Comparison of ENCODE assay signal across 19 cellular contexts in the genomic region with DNA sequence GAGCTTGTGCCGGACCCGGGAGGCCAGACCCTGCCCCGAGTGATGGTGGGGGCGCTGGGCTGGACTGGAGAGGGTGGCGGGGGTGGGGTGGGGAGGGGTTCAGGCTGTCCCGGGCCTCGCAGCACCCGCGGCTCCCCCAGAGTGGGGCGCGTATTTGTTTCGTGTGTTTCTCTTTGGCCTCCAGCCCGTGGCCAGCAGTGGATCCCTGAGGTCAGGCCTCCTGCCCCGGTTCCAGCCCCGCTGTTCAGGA. TPM values are rescaled to one million over a fixed set of nuclear protein-coding genes. Genes with fewer than 3 reads are reported as not detected.
A peak's percentile ranks its signal among the peaks of the same experiment; 100 is the strongest.
DNase-seq lines count a peak whose midpoint lies in the region; ATAC-seq, FAIRE-seq and TF ChIP-seq lines count a peak whose summit lies in the region.
"Had no signal": no experiment of that assay in that cellular context is flagged by ENCODE, and none has a peak within 500 bp of the region (broad histone marks: within the 10 kb centered on the region; RNA-seq: fewer than 3 reads in every experiment).

No MANE protein-coding gene starts in this region.

- CTCF ChIA-PET in SK-N-SH (lab: Yijun Ruan, JAX): no interaction called here

- H3K27ac ChIP-seq in SK-N-SH (ENCODE audit: low read depth in 2 of 2, low read length in 1 of 2): no peak overlapping the region
- no peak overlapping the region for H3K27ac ChIP-seq in spleen
- H3K27ac ChIP-seq: 22Rv1, A549, GM23248, HL-60 had no signal

- H3F3A ChIP-seq in SK-N-SH (replicated peaks; ENCODE audit: insufficient read depth): no peaks in the 10 kb centered on the region

- ATAC-seq in SK-N-SH treated with all-trans-retinoic acid at 6 μM for 48 hours: no peak
- no peak for ATAC-seq in HG03097 (IDR thresholded peaks at IDR 0.05; ENCODE audit: low FRiP score, unreplicated experiment)
- ATAC-seq: CD8-positive, alpha-beta T cell; GM12878 had no signal

- intact Hi-C loops in spleen (cut with DNase I; ENCODE audit: low total_unique reads): no loop called here

- POLR2A ChIA-PET in SK-N-SH (lab: Yijun Ruan, JAX): no interaction called here

- H3K27me3 ChIP-seq in SK-N-SH (ENCODE audit: insufficient read depth) (no peaks in the 10 kb centered on the region), spleen (replicated peaks in 1 of 7) (peaks cover 0 to 50% (median 15%) of the 10 kb centered on the region in 7 donors)

- H3K79me2 ChIP-seq in SK-N-SH (ENCODE audit: insufficient read depth): no peaks in the 10 kb centered on the region

- no peaks in the 10 kb centered on the region for H3K9me2 ChIP-seq in SK-N-SH

- H3K4me1 ChIP-seq in SK-N-SH (ENCODE audit: control insufficient read depth in 1 of 2, insufficient read depth in 2 of 2, low read depth in 1 of 2, low read length in 1 of 2): peaks cover 0 to 4% of the 10 kb centered on the region in 2 experiments; a peak in 1 of 4 replicates
- no peaks in the 10 kb centered on the region for H3K4me1 ChIP-seq in spleen
- H3K4me1 ChIP-seq: A549 had no signal

- FAIRE-seq in GM19239 (lab: Jason Lieb, UNC): no peak
- FAIRE-seq: A549, GM12878 had no signal

- TF ChIP-seq RAD21 in SK-N-SH (IDR thresholded peaks at IDR 0.05; ENCODE audit: low read length): no peak

- H3K4me2 ChIP-seq in SK-N-SH: no peak overlapping the region
- H3K4me2 ChIP-seq: A549 had no signal

- no peak overlapping the region for H2AFZ ChIP-seq in SK-N-SH (ENCODE audit: low read depth)
- H2AFZ ChIP-seq: GM23248 had no signal

- WGBS in SK-N-SH (ENCODE audit: low lambda C conversion rate): 73% methylated on average over 3 of the region's 15 CpGs
- WGBS in spleen, 5 donors: 85 to 97% (median 89%) methylated on average over 14 to 15 of the region's 15 CpGs

- H3K9ac ChIP-seq in SK-N-SH: no peak overlapping the region
- H3K9ac ChIP-seq: GM23248 had no signal

- H3K36me3 ChIP-seq in SK-N-SH (replicated peaks in 1 of 2; ENCODE audit: control insufficient read depth in 1 of 2, insufficient read depth in 2 of 2, low read length in 1 of 2) (no peaks in the 10 kb centered on the region), spleen (no peaks in the 10 kb centered on the region)

- H3K9me3 ChIP-seq in SK-N-SH (no peaks in the 10 kb centered on the region), spleen (peaks cover 0 to 3% (median 0%) of the 10 kb centered on the region in 8 donors)
- H3K9me3 ChIP-seq: A549 had no signal

- no peaks in the 10 kb centered on the region for H4K20me1 ChIP-seq in SK-N-SH (ENCODE audit: insufficient read depth)

- TF ChIP-seq EP300 in SK-N-SH (IDR thresholded peaks at IDR 0.05; ENCODE audit: borderline replicate concordance in 1 of 2, low read depth in 1 of 2, low read length in 1 of 2): no peak

- peak; percentile 15 for DNase-seq in SK-N-SH
- peak; percentile 9 for DNase-seq in iPS-NIHi11 (ENCODE audit: low spot score)
- DNase-seq in spleen: peak; percentile 38
- no peak for DNase-seq in GM19239 (ENCODE audit: insufficient read length, low spot score)
- no peak for DNase-seq in dermis blood vessel endothelial cell
- DNase-seq: AML-193; Calu3; CD8-positive, alpha-beta T cell; DMS79 treated with DMSO at 0.1 percent for 48 hours; GM23248; HCEC 1CT had no signal

- TF ChIP-seq CTCF in SK-N-SH (IDR thresholded peaks at IDR 0.05) (no peak), spleen (IDR thresholded peaks at IDR 0.05 in 8 of 11, conservative IDR thresholded peaks at IDR 0.05 in 3 of 11) (no peak)

- TF ChIP-seq POLR2A in spleen (IDR thresholded peaks at IDR 0.05): no peak

- H3K4me3 ChIP-seq in SK-N-SH (ENCODE audit: low read depth in 2 of 2, low read length in 1 of 2) (no peak overlapping the region), spleen (no peak overlapping the region)
- H3K4me3 ChIP-seq: A549, GM12878, GM23248 had no signal

TF ChIP-seq in SK-N-SH, 30 proteins besides CTCF, POLR2A, EP300 and RAD21 (continues in another document):
- TF ChIP-seq YY1 (IDR thresholded peaks at IDR 0.05; ENCODE audit: low read depth): no peak
- no peak for TF ChIP-seq EZH2phosphoT487 (IDR thresholded peaks at IDR 0.05; ENCODE audit: borderline replicate concordance, low read depth)
- TF ChIP-seq, protein P1, sequence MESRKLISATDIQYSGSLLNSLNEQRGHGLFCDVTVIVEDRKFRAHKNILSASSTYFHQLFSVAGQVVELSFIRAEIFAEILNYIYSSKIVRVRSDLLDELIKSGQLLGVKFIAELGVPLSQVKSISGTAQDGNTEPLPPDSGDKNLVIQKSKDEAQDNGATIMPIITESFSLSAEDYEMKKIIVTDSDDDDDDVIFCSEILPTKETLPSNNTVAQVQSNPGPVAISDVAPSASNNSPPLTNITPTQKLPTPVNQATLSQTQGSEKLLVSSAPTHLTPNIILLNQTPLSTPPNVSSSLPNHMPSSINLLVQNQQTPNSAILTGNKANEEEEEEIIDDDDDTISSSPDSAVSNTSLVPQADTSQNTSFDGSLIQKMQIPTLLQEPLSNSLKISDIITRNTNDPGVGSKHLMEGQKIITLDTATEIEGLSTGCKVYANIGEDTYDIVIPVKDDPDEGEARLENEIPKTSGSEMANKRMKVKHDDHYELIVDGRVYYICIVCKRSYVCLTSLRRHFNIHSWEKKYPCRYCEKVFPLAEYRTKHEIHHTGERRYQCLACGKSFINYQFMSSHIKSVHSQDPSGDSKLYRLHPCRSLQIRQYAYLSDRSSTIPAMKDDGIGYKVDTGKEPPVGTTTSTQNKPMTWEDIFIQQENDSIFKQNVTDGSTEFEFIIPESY (IDR thresholded peaks at IDR 0.05; ENCODE audit: borderline replicate concordance, low read depth): no peak
- no peak for TF ChIP-seq TEAD4 (IDR thresholded peaks at IDR 0.05; ENCODE audit: borderline replicate concordance, insufficient read depth)
- no peak for TF ChIP-seq POLR2AphosphoS5 (IDR thresholded peaks at IDR 0.05; ENCODE audit: low read depth, low read length)
- TF ChIP-seq SMC3 (IDR thresholded peaks at IDR 0.05; ENCODE audit: low read depth, low read length): no peak
- no peak for TF ChIP-seq NRF1 (IDR thresholded peaks at IDR 0.05; ENCODE audit: low read depth, low read length)
- TF ChIP-seq GATA2 (CRISPR knock-in tag; IDR thresholded peaks at IDR 0.05): no peak
- no peak for TF ChIP-seq ELF1 (IDR thresholded peaks at IDR 0.05)
- no peak for TF ChIP-seq NFIC (IDR thresholded peaks at IDR 0.05; ENCODE audit: borderline replicate concordance)
- no peak for TF ChIP-seq RCOR1 (IDR thresholded peaks at IDR 0.05; ENCODE audit: low read length)

TF ChIP-seq in SK-N-SH treated with all-trans-retinoic acid at 6 μM for 48 hours, 23 proteins besides CTCF, POLR2A, EP300 and RAD21 (continues in another document):
- TF ChIP-seq ESRRG (CRISPR knock-in tag; IDR thresholded peaks at IDR 0.05): no peak
- TF ChIP-seq TCF4 (CRISPR knock-in tag; IDR thresholded peaks at IDR 0.05; ENCODE audit: borderline replicate concordance): no peak
- no peak for TF ChIP-seq GLIS3 (CRISPR knock-in tag; IDR thresholded peaks at IDR 0.05)
- TF ChIP-seq, protein P2, sequence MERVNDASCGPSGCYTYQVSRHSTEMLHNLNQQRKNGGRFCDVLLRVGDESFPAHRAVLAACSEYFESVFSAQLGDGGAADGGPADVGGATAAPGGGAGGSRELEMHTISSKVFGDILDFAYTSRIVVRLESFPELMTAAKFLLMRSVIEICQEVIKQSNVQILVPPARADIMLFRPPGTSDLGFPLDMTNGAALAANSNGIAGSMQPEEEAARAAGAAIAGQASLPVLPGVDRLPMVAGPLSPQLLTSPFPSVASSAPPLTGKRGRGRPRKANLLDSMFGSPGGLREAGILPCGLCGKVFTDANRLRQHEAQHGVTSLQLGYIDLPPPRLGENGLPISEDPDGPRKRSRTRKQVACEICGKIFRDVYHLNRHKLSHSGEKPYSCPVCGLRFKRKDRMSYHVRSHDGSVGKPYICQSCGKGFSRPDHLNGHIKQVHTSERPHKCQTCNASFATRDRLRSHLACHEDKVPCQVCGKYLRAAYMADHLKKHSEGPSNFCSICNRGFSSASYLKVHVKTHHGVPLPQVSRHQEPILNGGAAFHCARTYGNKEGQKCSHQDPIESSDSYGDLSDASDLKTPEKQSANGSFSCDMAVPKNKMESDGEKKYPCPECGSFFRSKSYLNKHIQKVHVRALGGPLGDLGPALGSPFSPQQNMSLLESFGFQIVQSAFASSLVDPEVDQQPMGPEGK (CRISPR knock-in tag; IDR thresholded peaks at IDR 0.05; ENCODE audit: borderline replicate concordance): no peak

RNA-seq across cellular contexts. Expression of gene PRXL2B, which starts 19.1 kb away (rescaled TPM):
- polyA plus RNA-seq in SK-N-SH (2012; rRNA removed): 28.0 and 33.7 TPM in 2 replicates
- 13.0 and 22.1 TPM in 2 replicates for polyA plus RNA-seq in SK-N-SH (2012; cell fraction: cytosol; rRNA removed)
- 43.9 and 44.0 TPM in 2 replicates for polyA plus RNA-seq in SK-N-SH (2012; cell fraction: nucleus; rRNA removed)
- 10 to 100 TPM; 21.9 to 43.0 (median 26.7) TPM for total RNA-seq in spleen
- 10 to 100 TPM; 10.7 to 29.0 (median 13.2) TPM for polyA plus RNA-seq in spleen
- 63.0 and 128 TPM in 2 replicates for total RNA-seq in dermis blood vessel endothelial cell

RNA-seq across cellular contexts. Expression of gene MMEL1, which starts 27.1 kb away (rescaled TPM):
- polyA plus RNA-seq in SK-N-SH (2012; rRNA removed): 0.16 and 0.26 TPM in 2 replicates
- polyA plus RNA-seq in SK-N-SH (2012; cell fraction: cytosol; rRNA removed): 0.22 and 0.35 TPM in 2 replicates
- polyA plus RNA-seq in SK-N-SH (2012; cell fraction: nucleus; rRNA removed): 0.42 and 1.0 TPM in 2 replicates
- total RNA-seq in spleen: 1 to 10 TPM in 6 of 7 donors, not detected in 1; 1.9 to 4.6 (median 3.5) TPM
- 1 to 10 TPM; 2.5 to 6.4 (median 2.9) TPM for polyA plus RNA-seq in spleen
- 2.0 and 5.4 TPM in 2 replicates for total RNA-seq in dermis blood vessel endothelial cell
- total RNA-seq: GM12878, GM23248, H4, HT1080 had no signal
- polyA plus RNA-seq: A549, GM23248 had no signal

RNA-seq across cellular contexts. Expression of gene TNFRSF14, which starts 49.5 kb away (rescaled TPM):
- polyA plus RNA-seq in SK-N-SH (2012; rRNA removed) (0.19 and 0.28 TPM in 2 replicates), spleen (100 to 1,000 TPM; 167 to 366 (median 302) TPM)
- 0.03 and 0.08 TPM in 2 replicates for polyA plus RNA-seq in SK-N-SH (2012; cell fraction: cytosol; rRNA removed)
- 0.61 and 0.96 TPM in 2 replicates for polyA plus RNA-seq in SK-N-SH (2012; cell fraction: nucleus; rRNA removed)
- total RNA-seq in spleen (100 to 1,000 TPM; 146 to 203 (median 190) TPM), dermis blood vessel endothelial cell (109 and 155 TPM in 2 replicates)

Comparison
In these comparisons a context has a peak if more than half of its experiments do, and no peak if none do; other contexts are left out.
1. DNase-seq: peak in SK-N-SH (single experiment), iPS-NIHi11 (single experiment) and spleen (single experiment); none in GM19239 (single experiment) and dermis blood vessel endothelial cell (single experiment).